In genomic region chr11:126480015-126480409, GRCh38 we compare ENCODE assay signal across 13 cellular contexts.
DNase-seq lines count a peak whose midpoint lies in the region; ATAC-seq, FAIRE-seq and TF ChIP-seq lines count a peak whose summit lies in the region.
"Had no signal": no experiment of that assay in that cellular context is flagged by ENCODE, and none has a peak within 500 bp of the region (broad histone marks: within the 10 kb centered on the region; RNA-seq: fewer than 3 reads in every experiment).

No MANE protein-coding gene starts in this region.

- H3K4me2 ChIP-seq in MM.1S (ENCODE audit: low read depth, low read length) (peak overlapping the region; percentile 79), osteoblast (ENCODE audit: insufficient read depth, low read length) (no peak overlapping the region)

- peaks cover 0 to 31% (median 21%) of the 10 kb centered on the region in 4 donors for H3K4me1 Mint-ChIP-seq in CD4-positive, CD25-positive, alpha-beta regulatory T cell
- peaks cover 15 to 28% (median 25%) of the 10 kb centered on the region in 3 donors for H3K4me1 Mint-ChIP-seq in CD8-positive, alpha-beta memory T cell

- H3K9ac ChIP-seq in MM.1S (ENCODE audit: low read length) (peak overlapping the region; percentile 70; the same call in 1 of the 2 replicates), kidney (ENCODE audit: low read length in 2 of 2) (no peak overlapping the region)

- ATAC-seq in CD4-positive, CD25-positive, alpha-beta regulatory T cell (ENCODE audit: low read depth in 2 of 2): no peak
- no peak for ATAC-seq in HG03196 (IDR thresholded peaks at IDR 0.05; ENCODE audit: unreplicated experiment)
- ATAC-seq in HG02840 (IDR thresholded peaks at IDR 0.05; ENCODE audit: low FRiP score, unreplicated experiment): no peak

- H3K27me3 ChIP-seq in CD4-positive, CD25-positive, alpha-beta regulatory T cell (ENCODE audit: control insufficient read depth, insufficient read depth, low read length): no peaks in the 10 kb centered on the region
- H3K27me3 ChIP-seq in MM.1S (replicated peaks; ENCODE audit: insufficient read depth, low read length) (no peaks in the 10 kb centered on the region), dorsolateral prefrontal cortex (no peaks in the 10 kb centered on the region), osteoblast (ENCODE audit: insufficient read depth, low read length) (no peaks in the 10 kb centered on the region)
- H3K27me3 ChIP-seq in CD8-positive, alpha-beta memory T cell (ENCODE audit: insufficient read depth, low read length, poor library complexity, severe bottlenecking): no peaks in the 10 kb centered on the region
- H3K27me3 ChIP-seq: SJSA1, suprapubic skin had no signal

- H4K20me1 ChIP-seq in MM.1S (ENCODE audit: insufficient read depth, low read length): no peaks in the 10 kb centered on the region
- H4K20me1 ChIP-seq in osteoblast (ENCODE audit: insufficient read depth, low read length): no peaks in the 10 kb centered on the region

- no peaks in the 10 kb centered on the region for H3K9me3 Mint-ChIP-seq in CD4-positive, CD25-positive, alpha-beta regulatory T cell
- H3K9me3 Mint-ChIP-seq in CD8-positive, alpha-beta memory T cell: no peaks in the 10 kb centered on the region
- H3K9me3 Mint-ChIP-seq: activated T-cell treated with anti-CD3 and anti-CD28 coated beads, Interleukin-2, amount 50 U/mL, for 4 hours; endodermal cell had no signal

- H3K9me2 ChIP-seq in MM.1S (replicated peaks; ENCODE audit: insufficient read depth, low read length): no peaks in the 10 kb centered on the region

- no peaks in the 10 kb centered on the region for H3K27me3 Mint-ChIP-seq in CD4-positive, CD25-positive, alpha-beta regulatory T cell
- peaks cover 0 to 3% of the 10 kb centered on the region in 2 donors for H3K27me3 Mint-ChIP-seq in CD8-positive, alpha-beta memory T cell

- CTCF ChIA-PET in CD8-positive, alpha-beta memory T cell (lab: Charles Lee): interaction anchor here (0.9 to 5.0 kb wide), 27 partner anchors 9 to 550 kb away, joined by 3 to 90 read pairs (median 5); partner anchors contain the start of genes DCPS and ST3GAL4

- H3K27ac ChIP-seq in CD4-positive, CD25-positive, alpha-beta regulatory T cell (ENCODE audit: insufficient read depth, low read length, poor library complexity, severe bottlenecking): no peak overlapping the region
- H3K27ac ChIP-seq in MM.1S (ENCODE audit: low read length): peak overlapping the region; percentile 80; the same call in 1 of the 2 replicates
- peak overlapping the region in 31 of 59 donors; percentile 21 to 90 (median 74) for H3K27ac ChIP-seq in dorsolateral prefrontal cortex
- H3K27ac ChIP-seq in osteoblast (ENCODE audit: low read depth, low read length): no peak overlapping the region
- H3K27ac ChIP-seq in CD8-positive, alpha-beta memory T cell (ENCODE audit: low read depth, low read length): no peak overlapping the region
- no peak overlapping the region for H3K27ac ChIP-seq in kidney (ENCODE audit: low read depth in 2 of 2, low read length in 2 of 2)
- H3K27ac ChIP-seq: suprapubic skin had no signal

- H3K9me3 ChIP-seq in CD4-positive, CD25-positive, alpha-beta regulatory T cell (ENCODE audit: control insufficient read depth in 2 of 2, low read length in 2 of 2): no peaks in the 10 kb centered on the region
- H3K9me3 ChIP-seq in MM.1S (replicated peaks; ENCODE audit: insufficient read depth, low read length) (no peaks in the 10 kb centered on the region), osteoblast (ENCODE audit: low read depth, low read length) (no peaks in the 10 kb centered on the region), kidney (ENCODE audit: control insufficient read depth in 1 of 2, low read length in 2 of 2) (no peaks in the 10 kb centered on the region)
- H3K9me3 ChIP-seq in CD8-positive, alpha-beta memory T cell (ENCODE audit: low read length): no peaks in the 10 kb centered on the region
- H3K9me3 ChIP-seq: left ventricle myocardium inferior, SJSA1, suprapubic skin had no signal

- no peaks in the 10 kb centered on the region for H3F3A ChIP-seq in MM.1S (ENCODE audit: insufficient read depth, low read length)

- no peaks in the 10 kb centered on the region for H3K36me3 ChIP-seq in CD4-positive, CD25-positive, alpha-beta regulatory T cell (ENCODE audit: control insufficient read depth, insufficient read depth, low read length)
- H3K36me3 ChIP-seq in MM.1S (replicated peaks; ENCODE audit: insufficient read depth, low read length): no peaks in the 10 kb centered on the region
- H3K36me3 ChIP-seq in osteoblast (ENCODE audit: insufficient read depth, low read length): no peaks in the 10 kb centered on the region
- no peaks in the 10 kb centered on the region for H3K36me3 ChIP-seq in CD8-positive, alpha-beta memory T cell (ENCODE audit: insufficient read depth, low read length)
- no peaks in the 10 kb centered on the region for H3K36me3 ChIP-seq in kidney (ENCODE audit: control insufficient read depth in 1 of 2, insufficient read depth in 2 of 2, low read length in 2 of 2)
- H3K36me3 ChIP-seq: left ventricle myocardium inferior, SJSA1, suprapubic skin had no signal

- H3K79me2 ChIP-seq in MM.1S (ENCODE audit: low read length) (no peaks in the 10 kb centered on the region), osteoblast (ENCODE audit: insufficient read depth, low read length) (no peaks in the 10 kb centered on the region)

- H3K4me3 Mint-ChIP-seq in CD4-positive, CD25-positive, alpha-beta regulatory T cell: peak overlapping the region in 1 of 4 donors; percentile 33
- H3K4me3 Mint-ChIP-seq in CD8-positive, alpha-beta memory T cell: no peak overlapping the region
- H3K4me3 Mint-ChIP-seq: endodermal cell had no signal

- H3K4me1 ChIP-seq in CD4-positive, CD25-positive, alpha-beta regulatory T cell (ENCODE audit: control insufficient read depth, insufficient read depth, low read length, poor library complexity, severe bottlenecking): peaks cover 16% of the 10 kb centered on the region
- H3K4me1 ChIP-seq in MM.1S (ENCODE audit: low read length): peaks cover 19% of the 10 kb centered on the region
- peaks cover 11% of the 10 kb centered on the region for H3K4me1 ChIP-seq in osteoblast (ENCODE audit: insufficient read depth, low read length)
- H3K4me1 ChIP-seq in CD8-positive, alpha-beta memory T cell (ENCODE audit: insufficient read depth, low read length): peaks cover 10% of the 10 kb centered on the region
- H3K4me1 ChIP-seq in kidney (ENCODE audit: control insufficient read depth in 1 of 2, insufficient read depth in 1 of 2, low read depth in 1 of 2, low read length in 2 of 2): peaks cover 0 to 6% of the 10 kb centered on the region in 2 donors

- POLR2A ChIA-PET in CD8-positive, alpha-beta memory T cell (lab: Charles Lee): no interaction called here

- no peaks in the 10 kb centered on the region for H3K36me3 Mint-ChIP-seq in CD4-positive, CD25-positive, alpha-beta regulatory T cell
- H3K36me3 Mint-ChIP-seq in CD8-positive, alpha-beta memory T cell: no peaks in the 10 kb centered on the region

- no peak for FAIRE-seq in kidney (lab: Jason Lieb, UNC)

- no peak overlapping the region for H3K4me3 ChIP-seq in CD4-positive, CD25-positive, alpha-beta regulatory T cell (ENCODE audit: low read depth, low read length)
- H3K4me3 ChIP-seq in MM.1S (ENCODE audit: low read length) (peak overlapping the region; percentile 36; the same call in 1 of the 2 replicates), dorsolateral prefrontal cortex (peak overlapping the region in 3 of 59 donors; percentile 25 to 51 (median 30)), osteoblast (ENCODE audit: insufficient read depth, low read length) (no peak overlapping the region), kidney (ENCODE audit: low read length in 2 of 2) (no peak overlapping the region)
- H3K4me3 ChIP-seq in CD8-positive, alpha-beta memory T cell (ENCODE audit: low read length): no peak overlapping the region
- H3K4me3 ChIP-seq: SJSA1, suprapubic skin had no signal

- intact Hi-C loops in dorsolateral prefrontal cortex (cut with DNase I) (loop anchor here (1.0 to 2.0 kb wide), 3 partner anchors 39 to 169 kb away; no protein-coding TSS in a partner anchor), kidney (cut with DNase I) (loop anchor here (5.0 kb wide), 1 partner anchor 168 kb away; no protein-coding TSS in a partner anchor)

- no peak for DNase-seq in CD4-positive, CD25-positive, alpha-beta regulatory T cell
- DNase-seq in MM.1S: no peak
- DNase-seq in dorsolateral prefrontal cortex: peak in 1 of 10 donors; percentile 29
- DNase-seq in osteoblast (ENCODE audit: insufficient read length, low spot score, missing footprints): no peak
- DNase-seq in CD8-positive, alpha-beta memory T cell: no peak
- DNase-seq in kidney: no peak

- TF ChIP-seq CTCF in MM.1S (IDR thresholded peaks at IDR 0.05; ENCODE audit: low read length): no peak
- no peak for TF ChIP-seq CTCF in dorsolateral prefrontal cortex (IDR thresholded peaks at IDR 0.05 in 54 of 56, conservative IDR thresholded peaks at IDR 0.05 in 2 of 56; ENCODE audit: low read depth in 1 of 56, partially characterized antibody in 56 of 56)
- no peak for TF ChIP-seq CTCF in osteoblast (IDR thresholded peaks at IDR 0.05; ENCODE audit: extremely low read depth, low read depth, low read length)
- TF ChIP-seq CTCF in kidney (IDR thresholded peaks at IDR 0.05; ENCODE audit: borderline replicate concordance, extremely low read depth, insufficient read depth): no peak

- H3K27ac Mint-ChIP-seq in CD4-positive, CD25-positive, alpha-beta regulatory T cell: peak overlapping the region; percentile 31 to 85 (median 61)
- H3K27ac Mint-ChIP-seq in CD8-positive, alpha-beta memory T cell: no peak overlapping the region

- H2AFZ ChIP-seq in MM.1S (ENCODE audit: low read length) (peak overlapping the region; percentile 83), osteoblast (ENCODE audit: low read length) (peak overlapping the region; percentile 96)

Comparison
In these comparisons a context has a peak if more than half of its experiments do, and no peak if none do; other contexts are left out.
1. H3K27ac ChIP-seq: peak in MM.1S (single experiment) and dorsolateral prefrontal cortex (31 of 59); none in CD4-positive, CD25-positive, alpha-beta regulatory T cell (single experiment), osteoblast (single experiment), CD8-positive, alpha-beta memory T cell (single experiment) and kidney (0 of 2).
2. H3K27ac Mint-ChIP-seq: peak in CD4-positive, CD25-positive, alpha-beta regulatory T cell (3 of 3); none in CD8-positive, alpha-beta memory T cell (0 of 8).